In genomic region chr17:49106366-49107210, GRCh38 we compare ENCODE assay signal across 1 cellular context.
TF ChIP-seq lines count a peak whose summit lies in the region.

No MANE protein-coding gene starts in this region.

TF ChIP-seq in HepG2, 621 proteins besides CTCF, POLR2A, EP300 and RAD21 (continued from another document and continues in another):
- no peak for TF ChIP-seq ZUFSP (CRISPR knock-in tag; IDR thresholded peaks at IDR 0.05; ENCODE audit: borderline replicate concordance)
- TF ChIP-seq, protein P1, sequence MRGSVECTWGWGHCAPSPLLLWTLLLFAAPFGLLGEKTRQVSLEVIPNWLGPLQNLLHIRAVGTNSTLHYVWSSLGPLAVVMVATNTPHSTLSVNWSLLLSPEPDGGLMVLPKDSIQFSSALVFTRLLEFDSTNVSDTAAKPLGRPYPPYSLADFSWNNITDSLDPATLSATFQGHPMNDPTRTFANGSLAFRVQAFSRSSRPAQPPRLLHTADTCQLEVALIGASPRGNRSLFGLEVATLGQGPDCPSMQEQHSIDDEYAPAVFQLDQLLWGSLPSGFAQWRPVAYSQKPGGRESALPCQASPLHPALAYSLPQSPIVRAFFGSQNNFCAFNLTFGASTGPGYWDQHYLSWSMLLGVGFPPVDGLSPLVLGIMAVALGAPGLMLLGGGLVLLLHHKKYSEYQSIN (CRISPR knock-in tag; IDR thresholded peaks at IDR 0.05; ENCODE audit: borderline replicate concordance), result no peak
- TF ChIP-seq JARID2 (CRISPR knock-in tag; IDR thresholded peaks at IDR 0.05; ENCODE audit: insufficient replicate concordance), result peak; percentile 85
- TF ChIP-seq NBN (conservative IDR thresholded peaks at IDR 0.05), result no peak
- peak; percentile 81 for TF ChIP-seq ZNF12 (CRISPR knock-in tag; IDR thresholded peaks at IDR 0.05)
- TF ChIP-seq ZMAT3 (CRISPR knock-in tag; conservative IDR thresholded peaks at IDR 0.05), result no peak
- TF ChIP-seq HES4 (CRISPR knock-in tag; IDR thresholded peaks at IDR 0.05; ENCODE audit: borderline replicate concordance), result no peak
- peak; percentile 92; the same call in 1 of the 2 replicates for TF ChIP-seq FOXJ3 (CRISPR knock-in tag; IDR thresholded peaks at IDR 0.05; ENCODE audit: borderline replicate concordance)
- TF ChIP-seq ZNF18 (CRISPR knock-in tag; IDR thresholded peaks at IDR 0.05; ENCODE audit: insufficient replicate concordance), result peak; percentile 32
- no peak for TF ChIP-seq ZNF367 (CRISPR knock-in tag; IDR thresholded peaks at IDR 0.05; ENCODE audit: borderline replicate concordance)
- no peak for TF ChIP-seq ZFP82 (CRISPR knock-in tag; IDR thresholded peaks at IDR 0.05; ENCODE audit: borderline replicate concordance)
- no peak for TF ChIP-seq BRD4 (CRISPR knock-in tag; IDR thresholded peaks at IDR 0.05)
- TF ChIP-seq RARA (CRISPR knock-in tag; IDR thresholded peaks at IDR 0.05), result peak; percentile 88
- 0 out of 2 replicates have a peak, but pooled peaks have one; percentile 50 for TF ChIP-seq SMYD3 (CRISPR knock-in tag; IDR thresholded peaks at IDR 0.05)
- no peak for TF ChIP-seq SIN3B (IDR thresholded peaks at IDR 0.05; ENCODE audit: low read length)
- TF ChIP-seq MED13 (CRISPR knock-in tag; IDR thresholded peaks at IDR 0.05), result peak; percentile 76; the same call in 1 of the 2 replicates
- TF ChIP-seq, protein P2, sequence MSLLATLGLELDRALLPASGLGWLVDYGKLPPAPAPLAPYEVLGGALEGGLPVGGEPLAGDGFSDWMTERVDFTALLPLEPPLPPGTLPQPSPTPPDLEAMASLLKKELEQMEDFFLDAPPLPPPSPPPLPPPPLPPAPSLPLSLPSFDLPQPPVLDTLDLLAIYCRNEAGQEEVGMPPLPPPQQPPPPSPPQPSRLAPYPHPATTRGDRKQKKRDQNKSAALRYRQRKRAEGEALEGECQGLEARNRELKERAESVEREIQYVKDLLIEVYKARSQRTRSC (CRISPR knock-in tag; IDR thresholded peaks at IDR 0.05; ENCODE audit: low read depth), result no peak
- peak; percentile 95 for TF ChIP-seq CEBPB (IDR thresholded peaks at IDR 0.05; ENCODE audit: borderline replicate concordance, low read depth, low read length)
- TF ChIP-seq HOXA5 (CRISPR knock-in tag; IDR thresholded peaks at IDR 0.05), result peak; percentile 79
- no peak for TF ChIP-seq TCF12 (IDR thresholded peaks at IDR 0.05)
- no peak for TF ChIP-seq TCF12 (CRISPR knock-in tag; IDR thresholded peaks at IDR 0.05)
- TF ChIP-seq ZNF766 (CRISPR knock-in tag; IDR thresholded peaks at IDR 0.05; ENCODE audit: borderline replicate concordance), result no peak
- no peak for TF ChIP-seq KDM5B (CRISPR knock-in tag; IDR thresholded peaks at IDR 0.05; ENCODE audit: borderline replicate concordance)
- TF ChIP-seq MIER2 (CRISPR knock-in tag; IDR thresholded peaks at IDR 0.05), result peak; percentile 76; the same call in 1 of the 2 replicates
- TF ChIP-seq KLF15 (CRISPR knock-in tag; IDR thresholded peaks at IDR 0.05; ENCODE audit: borderline replicate concordance), result no peak
- TF ChIP-seq, protein P3, sequence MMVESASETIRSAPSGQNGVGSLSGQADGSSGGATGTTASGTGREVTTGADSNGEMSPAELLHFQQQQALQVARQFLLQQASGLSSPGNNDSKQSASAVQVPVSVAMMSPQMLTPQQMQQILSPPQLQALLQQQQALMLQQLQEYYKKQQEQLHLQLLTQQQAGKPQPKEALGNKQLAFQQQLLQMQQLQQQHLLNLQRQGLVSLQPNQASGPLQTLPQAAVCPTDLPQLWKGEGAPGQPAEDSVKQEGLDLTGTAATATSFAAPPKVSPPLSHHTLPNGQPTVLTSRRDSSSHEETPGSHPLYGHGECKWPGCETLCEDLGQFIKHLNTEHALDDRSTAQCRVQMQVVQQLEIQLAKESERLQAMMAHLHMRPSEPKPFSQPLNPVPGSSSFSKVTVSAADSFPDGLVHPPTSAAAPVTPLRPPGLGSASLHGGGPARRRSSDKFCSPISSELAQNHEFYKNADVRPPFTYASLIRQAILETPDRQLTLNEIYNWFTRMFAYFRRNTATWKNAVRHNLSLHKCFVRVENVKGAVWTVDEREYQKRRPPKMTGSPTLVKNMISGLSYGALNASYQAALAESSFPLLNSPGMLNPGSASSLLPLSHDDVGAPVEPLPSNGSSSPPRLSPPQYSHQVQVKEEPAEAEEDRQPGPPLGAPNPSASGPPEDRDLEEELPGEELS (CRISPR knock-in tag; IDR thresholded peaks at IDR 0.05), result peak; percentile 94
- TF ChIP-seq ZNF296 (CRISPR knock-in tag; conservative IDR thresholded peaks at IDR 0.05), result no peak
- no peak for TF ChIP-seq GTF3A (CRISPR knock-in tag; conservative IDR thresholded peaks at IDR 0.05)
- no peak for TF ChIP-seq SAFB2 (CRISPR knock-in tag; IDR thresholded peaks at IDR 0.05; ENCODE audit: borderline replicate concordance, low read depth)
- TF ChIP-seq FOXM1 (CRISPR knock-in tag; IDR thresholded peaks at IDR 0.05), result no peak
- TF ChIP-seq HOXA3 (CRISPR knock-in tag; IDR thresholded peaks at IDR 0.05), result peak; percentile 81
- TF ChIP-seq ARNT (IDR thresholded peaks at IDR 0.05), result no peak
- TF ChIP-seq NFAT5 (CRISPR knock-in tag; IDR thresholded peaks at IDR 0.05), result no peak
- 0 out of 2 replicates have a peak, but pooled peaks have one; percentile 23 for TF ChIP-seq TFDP1 (CRISPR knock-in tag; IDR thresholded peaks at IDR 0.05; ENCODE audit: borderline replicate concordance)
- TF ChIP-seq MAZ (IDR thresholded peaks at IDR 0.05; ENCODE audit: borderline replicate concordance, low read depth, low read length), result no peak
- TF ChIP-seq MAZ (CRISPR knock-in tag; IDR thresholded peaks at IDR 0.05; ENCODE audit: low read depth), result 0 out of 2 replicates have a peak, but pooled peaks have one; percentile 54
- TF ChIP-seq, protein P4, sequence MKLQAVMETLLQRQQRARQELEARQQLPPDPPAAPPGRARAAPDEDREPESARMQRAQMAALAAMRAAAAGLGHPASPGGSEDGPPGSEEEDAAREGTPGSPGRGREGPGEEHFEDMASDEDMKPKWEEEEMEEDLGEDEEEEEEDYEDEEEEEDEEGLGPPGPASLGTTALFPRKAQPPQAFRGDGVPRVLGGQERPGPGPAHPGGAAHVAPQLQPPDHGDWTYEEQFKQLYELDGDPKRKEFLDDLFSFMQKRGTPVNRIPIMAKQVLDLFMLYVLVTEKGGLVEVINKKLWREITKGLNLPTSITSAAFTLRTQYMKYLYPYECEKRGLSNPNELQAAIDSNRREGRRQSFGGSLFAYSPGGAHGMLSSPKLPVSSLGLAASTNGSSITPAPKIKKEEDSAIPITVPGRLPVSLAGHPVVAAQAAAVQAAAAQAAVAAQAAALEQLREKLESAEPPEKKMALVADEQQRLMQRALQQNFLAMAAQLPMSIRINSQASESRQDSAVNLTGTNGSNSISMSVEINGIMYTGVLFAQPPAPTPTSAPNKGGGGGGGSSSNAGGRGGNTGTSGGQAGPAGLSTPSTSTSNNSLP (IDR thresholded peaks at IDR 0.05; ENCODE audit: low read depth, low read length), result peak; percentile 51; the same call in 1 of the 2 replicates
- peak in 1 of 2 experiments; percentile 74; a peak in 1 of 4 replicates for TF ChIP-seq KLF16 (CRISPR knock-in tag; IDR thresholded peaks at IDR 0.05)
- TF ChIP-seq, protein P5, sequence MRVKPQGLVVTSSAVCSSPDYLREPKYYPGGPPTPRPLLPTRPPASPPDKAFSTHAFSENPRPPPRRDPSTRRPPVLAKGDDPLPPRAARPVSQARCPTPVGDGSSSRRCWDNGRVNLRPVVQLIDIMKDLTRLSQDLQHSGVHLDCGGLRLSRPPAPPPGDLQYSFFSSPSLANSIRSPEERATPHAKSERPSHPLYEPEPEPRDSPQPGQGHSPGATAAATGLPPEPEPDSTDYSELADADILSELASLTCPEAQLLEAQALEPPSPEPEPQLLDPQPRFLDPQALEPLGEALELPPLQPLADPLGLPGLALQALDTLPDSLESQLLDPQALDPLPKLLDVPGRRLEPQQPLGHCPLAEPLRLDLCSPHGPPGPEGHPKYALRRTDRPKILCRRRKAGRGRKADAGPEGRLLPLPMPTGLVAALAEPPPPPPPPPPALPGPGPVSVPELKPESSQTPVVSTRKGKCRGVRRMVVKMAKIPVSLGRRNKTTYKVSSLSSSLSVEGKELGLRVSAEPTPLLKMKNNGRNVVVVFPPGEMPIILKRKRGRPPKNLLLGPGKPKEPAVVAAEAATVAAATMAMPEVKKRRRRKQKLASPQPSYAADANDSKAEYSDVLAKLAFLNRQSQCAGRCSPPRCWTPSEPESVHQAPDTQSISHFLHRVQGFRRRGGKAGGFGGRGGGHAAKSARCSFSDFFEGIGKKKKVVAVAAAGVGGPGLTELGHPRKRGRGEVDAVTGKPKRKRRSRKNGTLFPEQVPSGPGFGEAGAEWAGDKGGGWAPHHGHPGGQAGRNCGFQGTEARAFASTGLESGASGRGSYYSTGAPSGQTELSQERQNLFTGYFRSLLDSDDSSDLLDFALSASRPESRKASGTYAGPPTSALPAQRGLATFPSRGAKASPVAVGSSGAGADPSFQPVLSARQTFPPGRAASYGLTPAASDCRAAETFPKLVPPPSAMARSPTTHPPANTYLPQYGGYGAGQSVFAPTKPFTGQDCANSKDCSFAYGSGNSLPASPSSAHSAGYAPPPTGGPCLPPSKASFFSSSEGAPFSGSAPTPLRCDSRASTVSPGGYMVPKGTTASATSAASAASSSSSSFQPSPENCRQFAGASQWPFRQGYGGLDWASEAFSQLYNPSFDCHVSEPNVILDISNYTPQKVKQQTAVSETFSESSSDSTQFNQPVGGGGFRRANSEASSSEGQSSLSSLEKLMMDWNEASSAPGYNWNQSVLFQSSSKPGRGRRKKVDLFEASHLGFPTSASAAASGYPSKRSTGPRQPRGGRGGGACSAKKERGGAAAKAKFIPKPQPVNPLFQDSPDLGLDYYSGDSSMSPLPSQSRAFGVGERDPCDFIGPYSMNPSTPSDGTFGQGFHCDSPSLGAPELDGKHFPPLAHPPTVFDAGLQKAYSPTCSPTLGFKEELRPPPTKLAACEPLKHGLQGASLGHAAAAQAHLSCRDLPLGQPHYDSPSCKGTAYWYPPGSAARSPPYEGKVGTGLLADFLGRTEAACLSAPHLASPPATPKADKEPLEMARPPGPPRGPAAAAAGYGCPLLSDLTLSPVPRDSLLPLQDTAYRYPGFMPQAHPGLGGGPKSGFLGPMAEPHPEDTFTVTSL (CRISPR knock-in tag; IDR thresholded peaks at IDR 0.05; ENCODE audit: borderline replicate concordance), result peak; percentile 94
- TF ChIP-seq TSC22D2 (CRISPR knock-in tag; IDR thresholded peaks at IDR 0.05; ENCODE audit: borderline replicate concordance), result no peak
- no peak for TF ChIP-seq TBL1XR1 (IDR thresholded peaks at IDR 0.05; ENCODE audit: borderline replicate concordance, low read length, partially characterized antibody)
